12 cellular contexts compared by ENCODE assay signal in the genomic region with DNA sequence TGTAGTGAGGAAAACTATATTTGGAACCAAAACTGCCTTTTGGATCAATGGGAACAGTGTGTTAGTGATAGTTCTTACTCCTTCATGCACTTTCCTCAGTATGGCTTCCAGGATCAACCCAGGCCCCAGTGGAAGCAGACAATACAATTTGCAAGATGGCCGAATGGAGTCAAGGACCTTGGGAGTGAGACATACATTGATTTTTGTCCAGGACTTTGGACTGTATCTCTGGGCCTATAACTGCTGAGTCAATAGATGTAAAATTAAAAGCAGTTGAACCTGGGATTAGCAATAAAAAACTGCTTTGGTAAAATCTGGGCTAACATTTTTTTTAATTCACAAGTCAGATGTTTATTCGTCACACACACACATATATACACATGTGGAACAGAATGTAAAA. TPM values are rescaled to one million over a fixed set of nuclear protein-coding genes. Genes with fewer than 3 reads are reported as not detected.
DNase-seq lines count a peak whose midpoint lies in the region; ATAC-seq and TF ChIP-seq lines count a peak whose summit lies in the region.
"Had no signal": no experiment of that assay in that cellular context is flagged by ENCODE, and none has a peak within 500 bp of the region (broad histone marks: within the 10 kb centered on the region; RNA-seq: fewer than 3 reads in every experiment).

No MANE protein-coding gene starts in this region.

- TF ChIP-seq CTCF in heart left ventricle (IDR thresholded peaks at IDR 0.05) (no peak), ascending aorta (IDR thresholded peaks at IDR 0.05) (no peak), right lobe of liver (IDR thresholded peaks at IDR 0.05) (no peak), suprapubic skin (IDR thresholded peaks at IDR 0.05) (no peak)

- H3K36me3 ChIP-seq in heart left ventricle, result peaks cover 0 to 19% (median 13%) of the 10 kb centered on the region in 9 donors
- peaks cover 0 to 7% of the 10 kb centered on the region in 2 donors for H3K36me3 ChIP-seq in ascending aorta
- peaks cover 0 to 11% (median 3%) of the 10 kb centered on the region in 4 donors for H3K36me3 ChIP-seq in right lobe of liver
- H3K36me3 ChIP-seq in suprapubic skin, result peaks cover 3% of the 10 kb centered on the region

- H3K9me3 ChIP-seq in heart left ventricle (no peaks in the 10 kb centered on the region), ascending aorta (no peaks in the 10 kb centered on the region), right lobe of liver (no peaks in the 10 kb centered on the region), suprapubic skin (no peaks in the 10 kb centered on the region)

- no peak for DNase-seq in heart left ventricle
- no peak for DNase-seq in left cardiac atrium
- no peak for DNase-seq in ascending aorta (ENCODE audit: low spot score in 2 of 2)
- no peak for DNase-seq in right lobe of liver
- no peak for DNase-seq in suprapubic skin (ENCODE audit: low spot score in 2 of 2)
- no peak for DNase-seq in stimulated activated CD4-positive, alpha-beta T cell treated with anti-CD3 and anti-CD28 coated beads, Interleukin-2, amount 100 ng/mL, for 24 hours
- DNase-seq: aorta, foreskin melanocyte, midbrain had no signal

- no peak for TF ChIP-seq EP300 in suprapubic skin (IDR thresholded peaks at IDR 0.05)

- H3K4me3 ChIP-seq in heart left ventricle (peak overlapping the region in 8 of 12 donors; percentile 82 to 96 (median 92)), ascending aorta (peak overlapping the region; percentile 82 to 97), right lobe of liver (peak overlapping the region in 2 of 3 donors; percentile 80 to 88), suprapubic skin (peak overlapping the region; percentile 92)
- H3K4me3 ChIP-seq: SK-N-MC had no signal

- H3K27me3 ChIP-seq in heart left ventricle (no peaks in the 10 kb centered on the region), ascending aorta (no peaks in the 10 kb centered on the region), right lobe of liver (no peaks in the 10 kb centered on the region), suprapubic skin (no peaks in the 10 kb centered on the region)

- H3K27ac ChIP-seq in heart left ventricle, result peak overlapping the region in 1 of 12 donors; percentile 98
- no peak overlapping the region for H3K27ac ChIP-seq in ascending aorta
- H3K27ac ChIP-seq in right lobe of liver, result no peak overlapping the region
- H3K27ac ChIP-seq in suprapubic skin, result no peak overlapping the region
- H3K27ac ChIP-seq: SK-N-MC had no signal

- ATAC-seq in heart left ventricle (no peak), left cardiac atrium (no peak), right lobe of liver (peak in 1 of 4 donors; percentile 5), GM21367 (IDR thresholded peaks at IDR 0.05; ENCODE audit: unreplicated experiment) (no peak), GM21576 (IDR thresholded peaks at IDR 0.05; ENCODE audit: unreplicated experiment) (no peak)

- H3K4me1 ChIP-seq in heart left ventricle (peaks cover 0 to 61% (median 35%) of the 10 kb centered on the region in 12 donors), ascending aorta (peaks cover 0 to 5% of the 10 kb centered on the region in 2 donors), right lobe of liver (peaks cover 0 to 13% (median 3%) of the 10 kb centered on the region in 4 donors), suprapubic skin (peaks cover 71% of the 10 kb centered on the region)

- TF ChIP-seq POLR2A in heart left ventricle (IDR thresholded peaks at IDR 0.05) (no peak), right lobe of liver (IDR thresholded peaks at IDR 0.05) (no peak), suprapubic skin (IDR thresholded peaks at IDR 0.05) (no peak)

- intact Hi-C loops in heart left ventricle (cut with DNase I) (loop anchor here in 1 of 10 donors (10.0 kb wide), 1 partner anchor 57 kb away; no protein-coding TSS in a partner anchor), left cardiac atrium (cut with DNase I) (no loop called here), ascending aorta (cut with DNase I) (loop anchor here (5.0 kb wide), 1 partner anchor 465 kb away; no protein-coding TSS in a partner anchor), right lobe of liver (cut with DNase I) (no loop called here)

- WGBS in heart left ventricle, 4 donors, result 86 to 95% (median 93%) methylated on average over 2 of the region's 2 CpGs
- WGBS in right lobe of liver (ENCODE audit: insufficient coverage, low coverage, low lambda C conversion rate, missing lambda C conversion rate), result 26% methylated on average over 2 of the region's 2 CpGs
- 67% methylated on average over 2 of the region's 2 CpGs for WGBS in suprapubic skin

RNA-seq across cellular contexts. Expression of a gene that starts 1.8 kb away (rescaled TPM):
- total RNA-seq in heart left ventricle (10 to 100 TPM in 8 of 9 donors, 1 to 10 TPM in 1; 9.7 to 49.6 (median 19.0) TPM), left cardiac atrium (10 to 100 TPM; 20.1 to 22.4 TPM), ascending aorta (29.7 TPM), right lobe of liver (10 to 100 TPM in 3 of 6 experiments, 1 to 10 TPM in 3; 5.0 to 17.4 (median 12.7) TPM), suprapubic skin (10 to 100 TPM; 57.7 to 67.1 (median 66.3) TPM)
- 10 to 100 TPM; 11.2 to 17.6 TPM for polyA plus RNA-seq in heart left ventricle
